ENCODE assay signal across 9 cellular contexts in genomic region chr12:81450920-81451739, GRCh38.
A peak's percentile ranks its signal among the peaks of the same experiment; 100 is the strongest.
DNase-seq lines count a peak whose midpoint lies in the region; ATAC-seq and TF ChIP-seq lines count a peak whose summit lies in the region.
"Had no signal": no experiment of that assay in that cellular context is flagged by ENCODE, and none has a peak within 500 bp of the region (broad histone marks: within the 10 kb centered on the region; RNA-seq: fewer than 3 reads in every experiment).

No MANE protein-coding gene starts in this region.

- H2AFZ ChIP-seq in MM.1S (ENCODE audit: low read length) (no peak overlapping the region), SK-N-SH (ENCODE audit: low read depth) (no peak overlapping the region)

- H3K79me2 ChIP-seq in MM.1S (ENCODE audit: low read length) (no peaks in the 10 kb centered on the region), SK-N-SH (ENCODE audit: insufficient read depth) (no peaks in the 10 kb centered on the region)

- TF ChIP-seq CTCF in MM.1S (IDR thresholded peaks at IDR 0.05; ENCODE audit: low read length) (peak; percentile 57), SK-N-SH (IDR thresholded peaks at IDR 0.05) (peak; percentile 76)

- H3F3A ChIP-seq in MM.1S (ENCODE audit: insufficient read depth, low read length) (no peaks in the 10 kb centered on the region), SK-N-SH (replicated peaks; ENCODE audit: insufficient read depth) (no peaks in the 10 kb centered on the region)

- H3K9ac ChIP-seq in MM.1S (ENCODE audit: low read length) = no peak overlapping the region
- H3K9ac ChIP-seq in SK-N-SH = no peak overlapping the region

- WGBS in SK-N-SH (ENCODE audit: low lambda C conversion rate) = 18% methylated on average over 5 of the region's 5 CpGs

- peak; percentile 69 for TF ChIP-seq RAD21 in SK-N-SH (IDR thresholded peaks at IDR 0.05; ENCODE audit: low read length)

- TF ChIP-seq EP300 in SK-N-SH (IDR thresholded peaks at IDR 0.05; ENCODE audit: borderline replicate concordance in 1 of 2, low read depth in 1 of 2, low read length in 1 of 2) = no peak

- H3K4me2 ChIP-seq in MM.1S (ENCODE audit: low read depth, low read length) (no peak overlapping the region), SK-N-SH (no peak overlapping the region)

- peak; percentile 66 for ATAC-seq in GM21381 (IDR thresholded peaks at IDR 0.05; ENCODE audit: unreplicated experiment)

- H4K20me1 ChIP-seq in MM.1S (ENCODE audit: insufficient read depth, low read length) (no peaks in the 10 kb centered on the region), SK-N-SH (ENCODE audit: insufficient read depth) (no peaks in the 10 kb centered on the region)

- POLR2A ChIA-PET in SK-N-SH (lab: Yijun Ruan, JAX) = no interaction called here

- H3K4me3 ChIP-seq in MM.1S (ENCODE audit: low read length) (no peak overlapping the region), SK-N-SH (ENCODE audit: low read depth in 2 of 2, low read length in 1 of 2) (no peak overlapping the region; a peak in 1 of 4 replicates)

- no peaks in the 10 kb centered on the region for H3K9me3 ChIP-seq in MM.1S (replicated peaks; ENCODE audit: insufficient read depth, low read length)
- no peaks in the 10 kb centered on the region for H3K9me3 ChIP-seq in SK-N-SH
- H3K9me3 ChIP-seq: neutrophil had no signal

- DNase-seq in COR-L47 (lab: John Stamatoyannopoulos, UW) = peak; percentile 62
- DNase-seq in MM.1S = peak; percentile 44
- DNase-seq in SK-N-SH = peak; percentile 56
- DNase-seq in glomerular endothelial cell (ENCODE audit: extremely low read depth, low read depth, low spot score) = peak; percentile 39
- peak; percentile 49 for DNase-seq in retina
- no peak for DNase-seq in germinal center (ENCODE audit: low spot score)
- no peak for DNase-seq in activated naive CD4-positive, alpha-beta T cell treated with anti-CD3 and anti-CD28 coated beads, Interleukin-2, amount 50 U/mL, for 16 hours

- CTCF ChIA-PET in SK-N-SH (lab: Yijun Ruan, JAX) = interaction anchor here (0.6 to 1.9 kb wide), 30 partner anchors 9 to 304 kb away, joined by 3 to 19 read pairs (median 4); no protein-coding TSS in a partner anchor

- no peaks in the 10 kb centered on the region for H3K36me3 ChIP-seq in MM.1S (replicated peaks; ENCODE audit: insufficient read depth, low read length)
- H3K36me3 ChIP-seq in SK-N-SH (replicated peaks in 1 of 2; ENCODE audit: control insufficient read depth in 1 of 2, insufficient read depth in 2 of 2, low read length in 1 of 2) = no peaks in the 10 kb centered on the region
- H3K36me3 ChIP-seq: neutrophil had no signal

- H3K4me1 ChIP-seq in MM.1S (ENCODE audit: low read length) (no peaks in the 10 kb centered on the region), SK-N-SH (ENCODE audit: control insufficient read depth in 1 of 2, insufficient read depth in 2 of 2, low read depth in 1 of 2, low read length in 1 of 2) (no peaks in the 10 kb centered on the region)

- no peaks in the 10 kb centered on the region for H3K9me2 ChIP-seq in MM.1S (replicated peaks; ENCODE audit: insufficient read depth, low read length)
- no peaks in the 10 kb centered on the region for H3K9me2 ChIP-seq in SK-N-SH

- H3K27me3 ChIP-seq in MM.1S (replicated peaks; ENCODE audit: insufficient read depth, low read length) (no peaks in the 10 kb centered on the region), SK-N-SH (ENCODE audit: insufficient read depth) (no peaks in the 10 kb centered on the region)
- H3K27me3 ChIP-seq: neutrophil had no signal

- no peak overlapping the region for H3K27ac ChIP-seq in MM.1S (ENCODE audit: low read length)
- no peak overlapping the region for H3K27ac ChIP-seq in SK-N-SH (ENCODE audit: low read depth in 2 of 2, low read length in 1 of 2)
- H3K27ac ChIP-seq: neutrophil had no signal

TF ChIP-seq in SK-N-SH, 30 proteins besides CTCF, POLR2A, EP300 and RAD21:
- no peak for TF ChIP-seq TEAD4 (IDR thresholded peaks at IDR 0.05; ENCODE audit: borderline replicate concordance, insufficient read depth)
- TF ChIP-seq SMC3 (IDR thresholded peaks at IDR 0.05; ENCODE audit: low read depth, low read length) = peak; percentile 61

Comparison
In these comparisons a context has a peak if more than half of its experiments do, and no peak if none do; other contexts are left out.
1. DNase-seq: peak in COR-L47 (single experiment), MM.1S (single experiment), SK-N-SH (single experiment), glomerular endothelial cell (single experiment) and retina (single experiment); none in germinal center (single experiment) and activated naive CD4-positive, alpha-beta T cell treated with anti-CD3 and anti-CD28 coated beads, Interleukin-2, amount 50 U/mL, for 16 hours (single experiment).